17 cellular contexts compared by ENCODE assay signal in genomic region chr15:59168536-59168935, GRCh38. TPM values are rescaled to one million over a fixed set of nuclear protein-coding genes. Genes with fewer than 3 reads are reported as not detected.
DNase-seq lines count a peak whose midpoint lies in the region; ATAC-seq, FAIRE-seq and TF ChIP-seq lines count a peak whose summit lies in the region.
"Had no signal": no experiment of that assay in that cellular context is flagged by ENCODE, and none has a peak within 500 bp of the region (broad histone marks: within the 10 kb centered on the region; RNA-seq: fewer than 3 reads in every experiment).

No MANE protein-coding gene starts in this region.

- dilution Hi-C loops in IMR-90 (cut with HindIII; ENCODE audit: low sequenced_read_pairs, unreplicated experiment), result no loop called here

- no peaks in the 10 kb centered on the region for H3K27me3 Mint-ChIP-seq in MCF 10A (ENCODE audit: insufficient read depth, unreplicated experiment)
- H3K27me3 Mint-ChIP-seq: activated T-helper 17 cell treated with anti-CD3 and anti-CD28 coated beads, Interleukin-2, amount 50 U/mL, for 72 hours; stimulated activated naive CD8-positive, alpha-beta T cell treated with anti-CD3 and anti-CD28 coated beads, Interleukin-15, amount 100 ng/mL, for 72 hours had no signal

- H3K4ac ChIP-seq in IMR-90 (ENCODE audit: low read depth, low read length), result peak overlapping the region; percentile 29; the same call in 1 of the 2 replicates

- WGBS in IMR-90 (ENCODE audit: extremely low coverage in 2 of 2, insufficient read length in 1 of 2), 2 experiments, result 100% methylated on average over 1 of the region's 7 CpGs; no CpG with 5 or more reads in 1 of the 2 experiments
- WGBS in HepG2 (ENCODE audit: low lambda C conversion rate), result 70% methylated on average over 7 of the region's 7 CpGs

- intact Hi-C loops in IMR-90 (cut with micrococcal nuclease), result loop anchor here (5.0 kb wide), 1 partner anchor 136 kb away; no protein-coding TSS in a partner anchor
- intact Hi-C loops in MCF 10A (cut with micrococcal nuclease), result loop anchor here (2.0 kb wide), 1 partner anchor 24 kb away; no protein-coding TSS in a partner anchor
- intact Hi-C loops in HepG2 (cut with micrococcal nuclease; ENCODE audit: unreplicated experiment), result no loop called here

- no peak overlapping the region; the same call in 1 of the 2 replicates for H3K4me2 ChIP-seq in IMR-90 (ENCODE audit: low read depth, low read length)
- no peak overlapping the region for H3K4me2 ChIP-seq in HepG2 (ENCODE audit: low read depth, low read length)

- DNase-seq in A172 (ENCODE audit: low spot score) (peak; percentile 64), IMR-90 (peak; percentile 63), MCF 10A (ENCODE audit: unreplicated experiment) (peak; percentile 41), HepG2 (ENCODE audit: low spot score) (peak; percentile 39), NOMO-1 (lab: John Stamatoyannopoulos, UW; ENCODE audit: unreplicated experiment in 2 of 2) (no peak), cerebellar nuclear complex (lab: John Stamatoyannopoulos, UW) (no peak), KBM-7 (no peak)
- DNase-seq: NCI-H1092 treated with DMSO at 0.1 percent for 48 hours; NCI-H526; stimulated activated CD4-positive, alpha-beta T cell treated with anti-CD3 and anti-CD28 coated beads, Interleukin-2, amount 100 ng/mL, for 48 hours; stimulated activated naive CD8-positive, alpha-beta T cell treated with anti-CD3 and anti-CD28 coated beads, Interleukin-15, amount 100 ng/mL, for 72 hours had no signal

- H2BK15ac ChIP-seq in IMR-90 (ENCODE audit: low read depth, low read length), result peak overlapping the region; percentile 79; the same call in 1 of the 3 replicates

- no peaks in the 10 kb centered on the region for H4K20me1 ChIP-seq in IMR-90 (ENCODE audit: insufficient read depth, low read length)
- H4K20me1 ChIP-seq in HepG2 (ENCODE audit: insufficient read depth, low read length), result no peaks in the 10 kb centered on the region

- peak overlapping the region; percentile 61 for H2BK5ac ChIP-seq in IMR-90 (ENCODE audit: low read depth, low read length, poor library complexity, severe bottlenecking)

- H2AFZ ChIP-seq in IMR-90 (replicated peaks; ENCODE audit: low read length, poor library complexity) (no peak overlapping the region), HepG2 (ENCODE audit: low read length) (no peak overlapping the region)

- H3K79me1 ChIP-seq in IMR-90 (ENCODE audit: low read depth in 1 of 2, low read length in 2 of 2), result peaks cover 7 to 31% of the 10 kb centered on the region in 2 experiments; a peak in 3 of 4 replicates

- H3K9ac ChIP-seq in IMR-90 (ENCODE audit: low read depth, low read length), result no peak overlapping the region
- H3K9ac ChIP-seq in HepG2 (ENCODE audit: insufficient read depth, low read depth, low read length), result no peak overlapping the region

- H3K27me3 ChIP-seq in IMR-90 (ENCODE audit: control insufficient read depth, insufficient read depth, low read length) (no peaks in the 10 kb centered on the region), HepG2 (ENCODE audit: control insufficient read depth in 1 of 2, insufficient read depth in 2 of 2, low read length in 2 of 2) (no peaks in the 10 kb centered on the region)
- H3K27me3 ChIP-seq: ovary had no signal

- H3K4me1 ChIP-seq in IMR-90 (ENCODE audit: control insufficient read depth, insufficient read depth, low read length), result peaks cover 27% of the 10 kb centered on the region
- peaks cover 52% of the 10 kb centered on the region for H3K4me1 ChIP-seq in HepG2 (ENCODE audit: insufficient read depth, low read length)

- TF ChIP-seq CTCF in IMR-90 (conservative IDR thresholded peaks at IDR 0.05; ENCODE audit: low read depth, low read length), result no peak
- TF ChIP-seq CTCF in MCF 10A (IDR thresholded peaks at IDR 0.05; ENCODE audit: unreplicated experiment), result no peak
- no peak for TF ChIP-seq CTCF in HepG2 (CRISPR knock-in tag; IDR thresholded peaks at IDR 0.05)

- peaks cover 16% of the 10 kb centered on the region for H3K9me1 ChIP-seq in IMR-90 (ENCODE audit: insufficient read depth, low read length)

- no peak overlapping the region for H3K23ac ChIP-seq in IMR-90 (ENCODE audit: low read depth, low read length)

- TF ChIP-seq POLR2A in IMR-90 (IDR thresholded peaks at IDR 0.05; ENCODE audit: low read depth, low read length) (no peak), HepG2 (IDR thresholded peaks at IDR 0.05; ENCODE audit: insufficient read depth in 1 of 2, low read depth in 2 of 2, low read length in 2 of 2) (no peak)

- CTCF ChIA-PET in IMR-90 (lab: Yijun Ruan, JAX), result no interaction called here
- CTCF ChIA-PET in MCF 10A (lab: Yijun Ruan, JAX), result interaction anchor here (0.7 to 1.6 kb wide), 3 partner anchors 218 to 360 kb away, joined by 4 to 5 read pairs (median 4); no protein-coding TSS in a partner anchor
- CTCF ChIA-PET in HepG2 (lab: Yijun Ruan, JAX; ENCODE audit: low intra/inter-chr PET ratio, low total read pairs), result no interaction called here

- H3K36me3 ChIP-seq in IMR-90 (ENCODE audit: control insufficient read depth, insufficient read depth, low read length) (peaks cover 18% of the 10 kb centered on the region), HepG2 (replicated peaks in 1 of 2; ENCODE audit: control insufficient read depth in 1 of 2, insufficient read depth in 2 of 2, low read length in 2 of 2) (peaks cover 6 to 9% of the 10 kb centered on the region in 2 experiments; a peak in 4 of 5 replicates)
- H3K36me3 ChIP-seq: ovary had no signal

- no peaks in the 10 kb centered on the region for H3K9me3 ChIP-seq in IMR-90 (ENCODE audit: control insufficient read depth, insufficient read depth, low read length)
- no peaks in the 10 kb centered on the region for H3K9me3 ChIP-seq in HepG2 (ENCODE audit: low read length)
- H3K9me3 ChIP-seq: ovary had no signal

- H3K36me3 Mint-ChIP-seq in MCF 10A (ENCODE audit: insufficient read depth, unreplicated experiment), result peaks cover 16% of the 10 kb centered on the region

- peaks cover 51% of the 10 kb centered on the region for H3K4me1 Mint-ChIP-seq in MCF 10A (ENCODE audit: insufficient read depth, unreplicated experiment)
- H3K4me1 Mint-ChIP-seq: activated T-helper 17 cell treated with anti-CD3 and anti-CD28 coated beads, Interleukin-2, amount 50 U/mL, for 72 hours had no signal

- H3K79me2 ChIP-seq in HepG2 (ENCODE audit: insufficient read depth, low read length), result no peaks in the 10 kb centered on the region

- POLR2A ChIA-PET in IMR-90 (lab: Charles Lee; ENCODE audit: unreplicated experiment), result no interaction called here
- POLR2A ChIA-PET in MCF 10A (lab: Yijun Ruan, JAX), result interaction anchor here (1.0 to 7.1 kb wide), 7 partner anchors 11 to 374 kb away, joined by 3 to 76 read pairs (median 6); partner anchors contain the start of gene MYO1E
- POLR2A ChIA-PET in HepG2 (lab: Yijun Ruan, JAX), result no interaction called here

- H2AK9ac ChIP-seq in IMR-90 (replicated peaks; ENCODE audit: low read depth, low read length, poor library complexity), result no peak overlapping the region

- TF ChIP-seq RAD21 in IMR-90 (IDR thresholded peaks at IDR 0.05; ENCODE audit: low read length) (no peak), HepG2 (CRISPR knock-in tag; IDR thresholded peaks at IDR 0.05) (no peak)

- no peak overlapping the region for H3K4me3 ChIP-seq in IMR-90 (ENCODE audit: insufficient read depth, low read depth, low read length)
- no peak overlapping the region for H3K4me3 ChIP-seq in HepG2 (replicated peaks in 1 of 3; ENCODE audit: insufficient read depth in 1 of 3, low read depth in 2 of 3, low read length in 3 of 3)
- H3K4me3 ChIP-seq: lung, ovary, SK-N-MC had no signal

- 0 out of 2 replicates have a peak overlapping the region, but pooled peaks have one; percentile 27 for H4K5ac ChIP-seq in IMR-90 (ENCODE audit: low read depth, low read length)

- no peak overlapping the region for H4K91ac ChIP-seq in IMR-90 (ENCODE audit: insufficient read depth, low read depth, low read length)

- no peaks in the 10 kb centered on the region for H3K9me3 Mint-ChIP-seq in MCF 10A (ENCODE audit: unreplicated experiment)
- H3K9me3 Mint-ChIP-seq: activated T-helper 17 cell treated with anti-CD3 and anti-CD28 coated beads, Interleukin-2, amount 50 U/mL, for 72 hours; stimulated activated naive CD8-positive, alpha-beta T cell treated with anti-CD3 and anti-CD28 coated beads, Interleukin-15, amount 100 ng/mL, for 72 hours had no signal

- H2BK120ac ChIP-seq in IMR-90 (ENCODE audit: low read depth, low read length), result peak overlapping the region; percentile 64; the same call in 1 of the 2 replicates

- BruUV-seq in IMR-90 (replicated peaks; lab: Mats Ljungman, UMichigan) (no TSS peak), MCF 10A (replicated peaks; lab: Mats Ljungman, UMichigan) (no TSS peak), HepG2 (replicated peaks; lab: Mats Ljungman, UMichigan) (no TSS peak)

- no peak overlapping the region for H2BK20ac ChIP-seq in IMR-90 (ENCODE audit: low read depth, low read length)

- peak overlapping the region; percentile 49; the same call in 1 of the 2 replicates for H3K18ac ChIP-seq in IMR-90 (ENCODE audit: low read depth, low read length)

- H3K4me3 Mint-ChIP-seq in MCF 10A (ENCODE audit: unreplicated experiment), result no peak overlapping the region
- H3K4me3 Mint-ChIP-seq: activated T-helper 17 cell treated with anti-CD3 and anti-CD28 coated beads, Interleukin-2, amount 50 U/mL, for 72 hours; stimulated activated naive CD8-positive, alpha-beta T cell treated with anti-CD3 and anti-CD28 coated beads, Interleukin-15, amount 100 ng/mL, for 72 hours had no signal

- FAIRE-seq in HepG2 (lab: Jason Lieb, UNC), result peak; percentile 34
- FAIRE-seq: colon had no signal

- H3K27ac ChIP-seq in IMR-90 (ENCODE audit: insufficient read depth, low read length) (peak overlapping the region; percentile 54), HepG2 (ENCODE audit: extremely low read length, insufficient read depth, low read length) (no peak overlapping the region)
- H3K27ac ChIP-seq: ovary, SK-N-MC had no signal

- TF ChIP-seq EP300 in HepG2 (IDR thresholded peaks at IDR 0.05; ENCODE audit: low read depth in 2 of 2, low read length in 2 of 2) (peak in 1 of 2 experiments; percentile 30; a peak in 1 of 4 replicates), HepG2 (CRISPR knock-in tag; IDR thresholded peaks at IDR 0.05; ENCODE audit: borderline replicate concordance) (no peak)

- H4K8ac ChIP-seq in IMR-90 (ENCODE audit: low read depth in 2 of 2, low read length in 2 of 2), result peak overlapping the region in 1 of 2 experiments; percentile 39; a peak in 1 of 4 replicates

- no peak overlapping the region; the same call in 1 of the 2 replicates for H2AK5ac ChIP-seq in IMR-90 (ENCODE audit: low read depth, low read length)

- ATAC-seq in IMR-90 (ENCODE audit: low read depth), result peak; percentile 67
- peak; percentile 65 for ATAC-seq in HepG2
- ATAC-seq in GM18873 (IDR thresholded peaks at IDR 0.05; ENCODE audit: low FRiP score, unreplicated experiment), result no peak
- ATAC-seq: stimulated activated naive CD8-positive, alpha-beta T cell treated with anti-CD3 and anti-CD28 coated beads, Interleukin-15, amount 100 ng/mL, for 72 hours had no signal

- H3K14ac ChIP-seq in IMR-90 (replicated peaks; ENCODE audit: low read depth, low read length), result no peak overlapping the region

- no peak overlapping the region for H3K56ac ChIP-seq in IMR-90 (ENCODE audit: extremely low read depth, insufficient read depth, low read length)

- peak overlapping the region; percentile 98 for H3K27ac Mint-ChIP-seq in MCF 10A (ENCODE audit: low read depth, unreplicated experiment)
- H3K27ac Mint-ChIP-seq: stimulated activated naive CD8-positive, alpha-beta T cell treated with anti-CD3 and anti-CD28 coated beads, Interleukin-15, amount 100 ng/mL, for 72 hours had no signal

- in situ Hi-C loops in IMR-90 (cut with MboI; ENCODE audit: low sequenced_read_pairs), result no loop called here
- in situ Hi-C loops in HepG2 (cut with HindIII; ENCODE audit: extremely low pct_ligation_motif_present, low pct_unique_long_range_greater_than_20kb), result loop anchor here (5.0 to 10.0 kb wide), 2 partner anchors 246 to 324 kb away; no protein-coding TSS in a partner anchor
- in situ Hi-C loops in KBM-7 (cut with MboI; ENCODE audit: low pct_unique_long_range_greater_than_20kb, low sequenced_read_pairs), result no loop called here

RNA-seq across cellular contexts. Expression of gene LDHAL6B, which starts 38.1 kb away (rescaled TPM):
- total RNA-seq in A172 (2014; rRNA removed; shearing (Covaris generic)), result not detected in 2 replicates
- total RNA-seq in IMR-90 (2012; rRNA removed) (not detected in 2 replicates), MCF 10A (2022) (not detected in 2 replicates), HepG2 (2016; rRNA removed; fragmentation: Illumina TruSeq; extraction: Trizol) (not detected in 2 replicates)
- polyA plus RNA-seq in IMR-90 (2012; rRNA removed) (not detected in 2 replicates), HepG2 (2011; rRNA removed) (not detected in 2 replicates)
- not detected in 2 replicates for polyA plus RNA-seq in IMR-90 (2012; cell fraction: cytosol; rRNA removed)
- polyA plus RNA-seq in IMR-90 (2012; cell fraction: nucleus; rRNA removed; ENCODE audit: low replicate concordance), result not detected in 2 replicates
- total RNA-seq in HepG2 (2016; cell fraction: cytosol; rRNA removed; fragmentation: Illumina TruSeq; extraction: Trizol; ENCODE audit: low read depth), result not detected in 2 replicates
- total RNA-seq in HepG2 (2016; cell fraction: insoluble cytoplasmic fraction; rRNA removed; fragmentation: Illumina TruSeq; extraction: Trizol), result not detected in 2 replicates
- not detected in 2 replicates for total RNA-seq in HepG2 (2016; cell fraction: membrane; rRNA removed; fragmentation: Illumina TruSeq; extraction: Trizol)
- total RNA-seq in HepG2 (2016; cell fraction: nucleus; rRNA removed; fragmentation: Illumina TruSeq; extraction: Trizol), result not detected in 2 replicates
- polyA plus RNA-seq in HepG2 (2011; cell fraction: cytosol; rRNA removed), result not detected in 2 replicates
- not detected in 2 replicates for polyA plus RNA-seq in HepG2 (2011; cell fraction: nucleus; rRNA removed)
- not detected in 2 replicates for polyA plus RNA-seq in HepG2 (2012)
- not detected in 2 replicates for polyA plus RNA-seq in HepG2 (2016; cell fraction: cytosol; fragmentation: Illumina TruSeq; extraction: Trizol; ENCODE audit: low read depth)
- polyA plus RNA-seq in HepG2 (2016; cell fraction: insoluble cytoplasmic fraction; fragmentation: Illumina TruSeq; extraction: Trizol; ENCODE audit: low read depth), result not detected in 2 replicates
- polyA plus RNA-seq in HepG2 (2016; cell fraction: membrane; fragmentation: Illumina TruSeq; extraction: Trizol; ENCODE audit: low read depth), result not detected in 2 replicates
- polyA plus RNA-seq in HepG2 (2016; cell fraction: nucleus; fragmentation: Illumina TruSeq; extraction: Trizol; ENCODE audit: insufficient read depth, low read depth), result not detected in 2 replicates
- polyA minus RNA-seq in HepG2 (2011; rRNA and poly(A)+ RNA removed; ENCODE audit: low replicate concordance), result not detected in 2 replicates
- not detected in 2 replicates for polyA minus RNA-seq in HepG2 (2011; cell fraction: cytosol; rRNA and poly(A)+ RNA removed)
- polyA minus RNA-seq in HepG2 (2011; cell fraction: nucleus; rRNA and poly(A)+ RNA removed), result not detected in 2 replicates
- total RNA-seq: activated T-helper 17 cell treated with anti-CD3 and anti-CD28 coated beads, Interleukin-2, amount 50 U/mL, for 72 hours; lung; ovary had no signal
- polyA plus RNA-seq: ovary had no signal

Comparison
In these comparisons a context has a peak if more than half of its experiments do, and no peak if none do; other contexts are left out.
1. DNase-seq: peak in A172 (single experiment), IMR-90 (single experiment), MCF 10A (single experiment) and HepG2 (single experiment); none in NOMO-1 (0 of 2), cerebellar nuclear complex (0 of 2) and KBM-7 (single experiment).